Comparison of ENCODE assay signal across 11 cellular contexts in genomic region chr11:114182471-114182968, GRCh38.
DNase-seq lines count a peak whose midpoint lies in the region; ATAC-seq and TF ChIP-seq lines count a peak whose summit lies in the region.
"Had no signal": no experiment of that assay in that cellular context is flagged by ENCODE, and none has a peak within 500 bp of the region (broad histone marks: within the 10 kb centered on the region; RNA-seq: fewer than 3 reads in every experiment).

No MANE protein-coding gene starts in this region.

- TF ChIP-seq EP300 in suprapubic skin (IDR thresholded peaks at IDR 0.05) = no peak

- H3K9me3 ChIP-seq in right lobe of liver (no peaks in the 10 kb centered on the region), suprapubic skin (no peaks in the 10 kb centered on the region)

- no peak for TF ChIP-seq POLR2A in right lobe of liver (IDR thresholded peaks at IDR 0.05)
- no peak for TF ChIP-seq POLR2A in suprapubic skin (IDR thresholded peaks at IDR 0.05)

- H3K4me1 Mint-ChIP-seq in T-helper 1 cell treated with Interleukin-12 subunit alpha and Interleukin-12 subunit beta and Interleukin-4 antibody, amounts not matched to agents 30 μg/mL and 1 μg/mL, for 36 hours (ENCODE audit: low read depth) = peaks cover 71% of the 10 kb centered on the region
- H3K4me1 Mint-ChIP-seq in activated T-helper 17 cell treated with anti-CD3 and anti-CD28 coated beads, Interleukin-2, amount 50 U/mL, for 72 hours = peaks cover 48% of the 10 kb centered on the region

- no peak for ATAC-seq in activated T-helper 17 cell treated with anti-CD3 and anti-CD28 coated beads, Interleukin-2, amount 50 U/mL, for 72 hours (replicated peaks)
- ATAC-seq in right lobe of liver = no peak
- no peak for ATAC-seq in HG02642 (IDR thresholded peaks at IDR 0.05; ENCODE audit: poor library complexity, unreplicated experiment)

- no peaks in the 10 kb centered on the region for H3K9me3 Mint-ChIP-seq in T-helper 1 cell treated with Interleukin-12 subunit alpha and Interleukin-12 subunit beta and Interleukin-4 antibody, amounts not matched to agents 30 μg/mL and 1 μg/mL, for 36 hours
- H3K9me3 Mint-ChIP-seq in activated T-helper 17 cell treated with anti-CD3 and anti-CD28 coated beads, Interleukin-2, amount 50 U/mL, for 72 hours = no peaks in the 10 kb centered on the region

- intact Hi-C loops in right lobe of liver (cut with DNase I) = no loop called here

- H3K36me3 ChIP-seq in right lobe of liver = peaks cover 0 to 18% (median 7%) of the 10 kb centered on the region in 4 donors
- H3K36me3 ChIP-seq in suprapubic skin = peaks cover 9% of the 10 kb centered on the region

- DNase-seq in T-helper 1 cell (no peak), right lobe of liver (no peak), suprapubic skin (ENCODE audit: low spot score in 2 of 2) (no peak), DMS53 (lab: John Stamatoyannopoulos, UW) (no peak)
- no peak for DNase-seq in NK-92 treated with Interleukin-12 subunit alpha and Interleukin-12 subunit beta, amount 100 ng/mL, for 24 hours (lab: John Stamatoyannopoulos, UW)
- DNase-seq: 8988T, nucleus accumbens, SW 1271 had no signal

- no peak overlapping the region for H3K4me3 Mint-ChIP-seq in T-helper 1 cell treated with Interleukin-12 subunit alpha and Interleukin-12 subunit beta and Interleukin-4 antibody, amounts not matched to agents 30 μg/mL and 1 μg/mL, for 36 hours
- peak overlapping the region; percentile 66 for H3K4me3 Mint-ChIP-seq in activated T-helper 17 cell treated with anti-CD3 and anti-CD28 coated beads, Interleukin-2, amount 50 U/mL, for 72 hours

- WGBS in right lobe of liver (ENCODE audit: insufficient coverage, low coverage, low lambda C conversion rate, missing lambda C conversion rate) = 59% methylated on average over 10 of the region's 10 CpGs
- WGBS in suprapubic skin = 88% methylated on average over 10 of the region's 10 CpGs

- H3K4me3 ChIP-seq in right lobe of liver (no peak overlapping the region), suprapubic skin (no peak overlapping the region)

- peak overlapping the region; percentile 91 for H3K27ac Mint-ChIP-seq in T-helper 1 cell treated with Interleukin-12 subunit alpha and Interleukin-12 subunit beta and Interleukin-4 antibody, amounts not matched to agents 30 μg/mL and 1 μg/mL, for 36 hours
- peak overlapping the region; percentile 93 for H3K27ac Mint-ChIP-seq in activated T-helper 17 cell treated with anti-CD3 and anti-CD28 coated beads, Interleukin-2, amount 50 U/mL, for 72 hours

- TF ChIP-seq CTCF in right lobe of liver (IDR thresholded peaks at IDR 0.05) (no peak), suprapubic skin (IDR thresholded peaks at IDR 0.05) (no peak)

- peaks cover 0 to 59% (median 33%) of the 10 kb centered on the region in 4 donors for H3K4me1 ChIP-seq in right lobe of liver
- peaks cover 61% of the 10 kb centered on the region for H3K4me1 ChIP-seq in suprapubic skin

- H3K36me3 Mint-ChIP-seq in T-helper 1 cell treated with Interleukin-12 subunit alpha and Interleukin-12 subunit beta and Interleukin-4 antibody, amounts not matched to agents 30 μg/mL and 1 μg/mL, for 36 hours (ENCODE audit: low read depth) = peaks cover 3% of the 10 kb centered on the region
- H3K36me3 Mint-ChIP-seq in activated T-helper 17 cell treated with anti-CD3 and anti-CD28 coated beads, Interleukin-2, amount 50 U/mL, for 72 hours (ENCODE audit: low read depth) = no peaks in the 10 kb centered on the region

- no peaks in the 10 kb centered on the region for H3K27me3 Mint-ChIP-seq in T-helper 1 cell treated with Interleukin-12 subunit alpha and Interleukin-12 subunit beta and Interleukin-4 antibody, amounts not matched to agents 30 μg/mL and 1 μg/mL, for 36 hours (ENCODE audit: low read depth)
- no peaks in the 10 kb centered on the region for H3K27me3 Mint-ChIP-seq in activated T-helper 17 cell treated with anti-CD3 and anti-CD28 coated beads, Interleukin-2, amount 50 U/mL, for 72 hours

- peak overlapping the region in 2 of 3 donors; percentile 33 to 96 for H3K27ac ChIP-seq in right lobe of liver
- H3K27ac ChIP-seq in suprapubic skin = peak overlapping the region; percentile 98

- H3K27me3 ChIP-seq in right lobe of liver = no peaks in the 10 kb centered on the region
- H3K27me3 ChIP-seq in suprapubic skin = no peaks in the 10 kb centered on the region
